ENCODE assay signal across 20 cellular contexts in genomic region chr12:130421896-130422295, GRCh38.
"Had no signal": no experiment of that assay in that cellular context is flagged by ENCODE, and none has a peak within 500 bp of the region (broad histone marks: within the 10 kb centered on the region; RNA-seq: fewer than 3 reads in every experiment).

No MANE protein-coding gene starts in this region.

- H3K27ac ChIP-seq: esophagus squamous epithelium, psoas muscle, right lobe of liver, tibial artery, upper lobe of right lung had no signal

- H3K36me3 ChIP-seq: esophagus squamous epithelium, right lobe of liver, tibial artery, upper lobe of right lung had no signal

- DNase-seq: effector memory CD8-positive, alpha-beta T cell; esophagus squamous epithelium; foreskin fibroblast; immature natural killer cell; kidney; left cardiac atrium; left ventricle myocardium superior; mesendoderm; naive thymus-derived CD4-positive, alpha-beta T cell; occipital lobe; psoas muscle; retina; stimulated activated CD4-positive, alpha-beta T cell treated with anti-CD3 and anti-CD28 coated beads, Interleukin-15, amount 100 ng/mL, for 24 hours; stimulated activated CD4-positive, alpha-beta T cell treated with anti-CD3 and anti-CD28 coated beads, Interleukin-1b, Interleukin-23, amount 100 ng/mL, for 48 hours; stimulated activated CD4-positive, alpha-beta T cell treated with anti-CD3 and anti-CD28 coated beads, Interleukin-4, amount 100 ng/mL, for 24 hours; tibial artery; upper lobe of right lung had no signal

- H3K4me1 ChIP-seq: esophagus squamous epithelium, psoas muscle, right lobe of liver, tibial artery, upper lobe of right lung had no signal

- H3K9me3 ChIP-seq: esophagus squamous epithelium, psoas muscle, right lobe of liver, tibial artery, upper lobe of right lung had no signal

- H3K27me3 ChIP-seq: esophagus squamous epithelium, right lobe of liver, tibial artery, upper lobe of right lung had no signal

- H3K4me3 ChIP-seq: esophagus squamous epithelium, lung, psoas muscle, right lobe of liver, tibial artery, upper lobe of right lung had no signal

- FAIRE-seq: kidney had no signal

- ATAC-seq: effector memory CD8-positive, alpha-beta T cell; left cardiac atrium; left ventricle myocardium superior; naive thymus-derived CD4-positive, alpha-beta T cell; psoas muscle; right lobe of liver; stimulated activated memory B cell treated with anti-CD40 and anti-IgM and Interleukin-4, amounts not matched to agents 10 μg/mL and 1 μg/mL and 100 μg/mL, for 72 hours; upper lobe of right lung had no signal
